ENCODE assay signal across 25 cellular contexts in genomic region chr3:61454000-61454399, GRCh38.
"Had no signal": no experiment of that assay in that cellular context is flagged by ENCODE, and none has a peak within 500 bp of the region (broad histone marks: within the 10 kb centered on the region; RNA-seq: fewer than 3 reads in every experiment).

No MANE protein-coding gene starts in this region.

- H2AFZ ChIP-seq: hepatocyte had no signal

- DNase-seq: colonic mucosa; dermis blood vessel endothelial cell; effector CD8-positive, alpha-beta T cell; foreskin fibroblast; left colon; left ventricle myocardium superior; mesendoderm; naive B cell; ovary; spleen; stimulated activated CD4-positive, alpha-beta T cell treated with anti-CD3 and anti-CD28 coated beads, Interleukin-15, amount 100 ng/mL, for 24 hours; stimulated activated CD4-positive, alpha-beta T cell treated with anti-CD3 and anti-CD28 coated beads, Interleukin-1b, Interleukin-23, amount 100 ng/mL, for 48 hours; stimulated activated CD4-positive, alpha-beta T cell treated with anti-CD3 and anti-CD28 coated beads, Interleukin-4, amount 100 ng/mL, for 24 hours; stimulated activated naive B cell treated with anti-CD40 and anti-IgM and Interleukin-4, amounts not matched to agents 10 μg/mL and 1 μg/mL and 100 μg/mL, for 72 hours; stimulated activated naive CD8-positive, alpha-beta T cell treated with anti-CD3 and anti-CD28 coated beads, Interleukin-15, amount 100 ng/mL, for 72 hours; transverse colon had no signal

- H3K27ac Mint-ChIP-seq: naive B cell; nephron; stimulated activated naive B cell treated with anti-CD40 and anti-IgM and Interleukin-4, amounts not matched to agents 10 μg/mL and 1 μg/mL and 100 μg/mL, for 72 hours; stimulated activated naive CD8-positive, alpha-beta T cell treated with anti-CD3 and anti-CD28 coated beads, Interleukin-15, amount 100 ng/mL, for 72 hours had no signal

- ATAC-seq: esophagus mucosa; gastroesophageal sphincter; left colon; left ventricle myocardium superior; sciatic nerve; stimulated activated naive B cell treated with anti-CD40 and anti-IgM and Interleukin-4, amounts not matched to agents 10 μg/mL and 1 μg/mL and 100 μg/mL, for 72 hours; stimulated activated naive CD8-positive, alpha-beta T cell treated with anti-CD3 and anti-CD28 coated beads, Interleukin-15, amount 100 ng/mL, for 72 hours had no signal

- FAIRE-seq: endometrium had no signal

- H3K4me1 Mint-ChIP-seq: naive B cell; stimulated activated naive B cell treated with anti-CD40 and anti-IgM and Interleukin-4, amounts not matched to agents 10 μg/mL and 1 μg/mL and 100 μg/mL, for 72 hours; stimulated activated naive CD8-positive, alpha-beta T cell treated with anti-CD3 and anti-CD28 coated beads, Interleukin-15, amount 100 ng/mL, for 72 hours had no signal

- H3K27ac ChIP-seq: colonic mucosa, gastroesophageal sphincter, hepatocyte, ovary, prostate gland, spleen, thoracic aorta, transverse colon had no signal

- H3K27me3 Mint-ChIP-seq: naive B cell; stimulated activated naive B cell treated with anti-CD40 and anti-IgM and Interleukin-4, amounts not matched to agents 10 μg/mL and 1 μg/mL and 100 μg/mL, for 72 hours had no signal

- H3K9me3 ChIP-seq: colonic mucosa, gastroesophageal sphincter, ovary, prostate gland, thoracic aorta, transverse colon had no signal

- H3K9me3 Mint-ChIP-seq: stimulated activated naive B cell treated with anti-CD40 and anti-IgM and Interleukin-4, amounts not matched to agents 10 μg/mL and 1 μg/mL and 100 μg/mL, for 72 hours; stimulated activated naive CD8-positive, alpha-beta T cell treated with anti-CD3 and anti-CD28 coated beads, Interleukin-15, amount 100 ng/mL, for 72 hours had no signal

- H3K4me1 ChIP-seq: colonic mucosa, gastroesophageal sphincter, prostate gland, spleen had no signal

- H3K36me3 ChIP-seq: colonic mucosa, gastroesophageal sphincter, ovary, prostate gland, spleen, thoracic aorta, transverse colon had no signal

- H3K79me2 ChIP-seq: hepatocyte had no signal

- H3K4me3 ChIP-seq: colonic mucosa, gastroesophageal sphincter, hepatocyte, lung, ovary, prostate gland, spleen, thoracic aorta, transverse colon had no signal

- H3K27me3 ChIP-seq: colonic mucosa, gastroesophageal sphincter, hepatocyte, ovary, spleen, transverse colon had no signal

- H3K4me3 Mint-ChIP-seq: naive B cell; nephron; stimulated activated naive B cell treated with anti-CD40 and anti-IgM and Interleukin-4, amounts not matched to agents 10 μg/mL and 1 μg/mL and 100 μg/mL, for 72 hours; stimulated activated naive CD8-positive, alpha-beta T cell treated with anti-CD3 and anti-CD28 coated beads, Interleukin-15, amount 100 ng/mL, for 72 hours had no signal

- H3K4me2 ChIP-seq: hepatocyte had no signal

- H3K36me3 Mint-ChIP-seq: naive B cell; stimulated activated naive B cell treated with anti-CD40 and anti-IgM and Interleukin-4, amounts not matched to agents 10 μg/mL and 1 μg/mL and 100 μg/mL, for 72 hours had no signal
